In the genomic region with DNA sequence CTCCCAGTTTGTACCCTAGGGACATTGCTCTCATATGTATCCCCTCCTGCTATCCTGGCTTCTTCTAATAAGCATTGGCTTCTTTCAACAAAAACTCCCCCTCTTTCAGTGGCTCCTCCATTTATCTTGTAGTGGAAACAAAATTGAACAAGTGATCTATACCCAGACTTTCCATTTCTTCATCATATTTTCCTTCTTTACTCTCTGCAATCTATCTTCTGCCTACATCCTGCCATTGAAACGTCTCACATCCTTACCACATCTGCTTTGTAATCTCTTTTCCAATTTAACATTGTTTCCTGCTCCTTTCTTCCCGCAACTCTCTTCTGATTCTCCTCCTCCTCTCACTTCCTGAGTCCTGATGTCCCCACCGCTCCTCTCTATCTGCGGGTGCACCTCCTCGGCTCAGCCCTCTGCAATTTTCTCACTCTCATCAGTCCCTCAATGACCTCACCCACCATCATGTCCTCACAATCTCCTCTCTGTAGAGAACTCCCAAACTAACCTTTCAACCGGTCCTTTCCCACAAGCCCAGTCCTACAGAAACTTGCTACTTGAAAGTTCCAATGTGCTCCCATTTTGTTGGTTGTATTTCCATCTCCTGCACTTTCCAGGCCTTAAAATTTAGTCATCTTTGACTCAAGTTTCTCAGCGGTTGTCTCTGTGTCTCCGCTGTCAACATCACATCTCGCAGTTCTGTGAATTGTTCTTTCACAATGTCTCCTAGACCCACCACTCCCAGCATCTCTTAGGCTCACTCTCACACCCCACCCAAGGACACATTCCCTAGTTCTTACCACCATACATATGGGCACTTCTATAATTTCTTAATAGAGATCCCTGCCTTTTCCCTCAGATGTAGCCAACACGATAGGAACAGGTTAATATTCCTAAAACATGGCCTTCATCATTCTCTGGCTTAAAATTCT, we compare ENCODE assay signal across 1 cellular context.
TF ChIP-seq lines count a peak whose summit lies in the region.

No MANE protein-coding gene starts in this region.

TF ChIP-seq in GM12878, 131 proteins besides CTCF, POLR2A, EP300 and RAD21:
- TF ChIP-seq CBX3 (IDR thresholded peaks at IDR 0.05; ENCODE audit: borderline replicate concordance, low read depth) (no peak), MYB (IDR thresholded peaks at IDR 0.05; ENCODE audit: borderline replicate concordance, low read depth, low read length) (no peak), LARP7 (IDR thresholded peaks at IDR 0.05) (no peak), CREM (IDR thresholded peaks at IDR 0.05; ENCODE audit: low read depth) (no peak), BHLHE40 (IDR thresholded peaks at IDR 0.05; ENCODE audit: borderline replicate concordance in 1 of 2, low read depth in 2 of 2, low read length in 1 of 2) (no peak), CHD4 (IDR thresholded peaks at IDR 0.05) (no peak), KLF5 (IDR thresholded peaks at IDR 0.05; ENCODE audit: partially characterized antibody) (no peak), TCF3 (IDR thresholded peaks at IDR 0.05; ENCODE audit: borderline replicate concordance, insufficient read depth, low read depth, low read length) (no peak), BRCA1 (IDR thresholded peaks at IDR 0.05; ENCODE audit: low read depth, low read length) (no peak), MTA3 (IDR thresholded peaks at IDR 0.05; ENCODE audit: borderline replicate concordance, low read length) (no peak), NR2F1 (conservative IDR thresholded peaks at IDR 0.05) (no peak), RUNX3 (IDR thresholded peaks at IDR 0.05; ENCODE audit: low read length) (no peak), ETV6 (conservative IDR thresholded peaks at IDR 0.05 in 1 of 2, IDR thresholded peaks at IDR 0.05 in 1 of 2; ENCODE audit: borderline replicate concordance in 1 of 2, low read depth in 1 of 2) (no peak)
- TF ChIP-seq, protein P1, sequence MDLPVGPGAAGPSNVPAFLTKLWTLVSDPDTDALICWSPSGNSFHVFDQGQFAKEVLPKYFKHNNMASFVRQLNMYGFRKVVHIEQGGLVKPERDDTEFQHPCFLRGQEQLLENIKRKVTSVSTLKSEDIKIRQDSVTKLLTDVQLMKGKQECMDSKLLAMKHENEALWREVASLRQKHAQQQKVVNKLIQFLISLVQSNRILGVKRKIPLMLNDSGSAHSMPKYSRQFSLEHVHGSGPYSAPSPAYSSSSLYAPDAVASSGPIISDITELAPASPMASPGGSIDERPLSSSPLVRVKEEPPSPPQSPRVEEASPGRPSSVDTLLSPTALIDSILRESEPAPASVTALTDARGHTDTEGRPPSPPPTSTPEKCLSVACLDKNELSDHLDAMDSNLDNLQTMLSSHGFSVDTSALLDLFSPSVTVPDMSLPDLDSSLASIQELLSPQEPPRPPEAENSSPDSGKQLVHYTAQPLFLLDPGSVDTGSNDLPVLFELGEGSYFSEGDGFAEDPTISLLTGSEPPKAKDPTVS (IDR thresholded peaks at IDR 0.05; ENCODE audit: low read depth, low read length) = no peak
- TF ChIP-seq, protein P2, sequence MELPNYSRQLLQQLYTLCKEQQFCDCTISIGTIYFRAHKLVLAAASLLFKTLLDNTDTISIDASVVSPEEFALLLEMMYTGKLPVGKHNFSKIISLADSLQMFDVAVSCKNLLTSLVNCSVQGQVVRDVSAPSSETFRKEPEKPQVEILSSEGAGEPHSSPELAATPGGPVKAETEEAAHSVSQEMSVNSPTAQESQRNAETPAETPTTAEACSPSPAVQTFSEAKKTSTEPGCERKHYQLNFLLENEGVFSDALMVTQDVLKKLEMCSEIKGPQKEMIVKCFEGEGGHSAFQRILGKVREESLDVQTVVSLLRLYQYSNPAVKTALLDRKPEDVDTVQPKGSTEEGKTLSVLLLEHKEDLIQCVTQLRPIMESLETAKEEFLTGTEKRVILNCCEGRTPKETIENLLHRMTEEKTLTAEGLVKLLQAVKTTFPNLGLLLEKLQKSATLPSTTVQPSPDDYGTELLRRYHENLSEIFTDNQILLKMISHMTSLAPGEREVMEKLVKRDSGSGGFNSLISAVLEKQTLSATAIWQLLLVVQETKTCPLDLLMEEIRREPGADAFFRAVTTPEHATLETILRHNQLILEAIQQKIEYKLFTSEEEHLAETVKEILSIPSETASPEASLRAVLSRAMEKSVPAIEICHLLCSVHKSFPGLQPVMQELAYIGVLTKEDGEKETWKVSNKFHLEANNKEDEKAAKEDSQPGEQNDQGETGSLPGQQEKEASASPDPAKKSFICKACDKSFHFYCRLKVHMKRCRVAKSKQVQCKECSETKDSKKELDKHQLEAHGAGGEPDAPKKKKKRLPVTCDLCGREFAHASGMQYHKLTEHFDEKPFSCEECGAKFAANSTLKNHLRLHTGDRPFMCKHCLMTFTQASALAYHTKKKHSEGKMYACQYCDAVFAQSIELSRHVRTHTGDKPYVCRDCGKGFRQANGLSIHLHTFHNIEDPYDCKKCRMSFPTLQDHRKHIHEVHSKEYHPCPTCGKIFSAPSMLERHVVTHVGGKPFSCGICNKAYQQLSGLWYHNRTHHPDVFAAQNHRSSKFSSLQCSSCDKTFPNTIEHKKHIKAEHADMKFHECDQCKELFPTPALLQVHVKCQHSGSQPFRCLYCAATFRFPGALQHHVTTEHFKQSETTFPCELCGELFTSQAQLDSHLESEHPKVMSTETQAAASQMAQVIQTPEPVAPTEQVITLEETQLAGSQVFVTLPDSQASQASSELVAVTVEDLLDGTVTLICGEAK (IDR thresholded peaks at IDR 0.05; ENCODE audit: borderline replicate concordance) = no peak
- TF ChIP-seq, protein P3, sequence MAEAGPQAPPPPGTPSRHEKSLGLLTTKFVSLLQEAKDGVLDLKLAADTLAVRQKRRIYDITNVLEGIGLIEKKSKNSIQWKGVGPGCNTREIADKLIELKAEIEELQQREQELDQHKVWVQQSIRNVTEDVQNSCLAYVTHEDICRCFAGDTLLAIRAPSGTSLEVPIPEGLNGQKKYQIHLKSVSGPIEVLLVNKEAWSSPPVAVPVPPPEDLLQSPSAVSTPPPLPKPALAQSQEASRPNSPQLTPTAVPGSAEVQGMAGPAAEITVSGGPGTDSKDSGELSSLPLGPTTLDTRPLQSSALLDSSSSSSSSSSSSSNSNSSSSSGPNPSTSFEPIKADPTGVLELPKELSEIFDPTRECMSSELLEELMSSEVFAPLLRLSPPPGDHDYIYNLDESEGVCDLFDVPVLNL (IDR thresholded peaks at IDR 0.05; ENCODE audit: low read depth, low read length) = no peak
- TF ChIP-seq, protein P4, sequence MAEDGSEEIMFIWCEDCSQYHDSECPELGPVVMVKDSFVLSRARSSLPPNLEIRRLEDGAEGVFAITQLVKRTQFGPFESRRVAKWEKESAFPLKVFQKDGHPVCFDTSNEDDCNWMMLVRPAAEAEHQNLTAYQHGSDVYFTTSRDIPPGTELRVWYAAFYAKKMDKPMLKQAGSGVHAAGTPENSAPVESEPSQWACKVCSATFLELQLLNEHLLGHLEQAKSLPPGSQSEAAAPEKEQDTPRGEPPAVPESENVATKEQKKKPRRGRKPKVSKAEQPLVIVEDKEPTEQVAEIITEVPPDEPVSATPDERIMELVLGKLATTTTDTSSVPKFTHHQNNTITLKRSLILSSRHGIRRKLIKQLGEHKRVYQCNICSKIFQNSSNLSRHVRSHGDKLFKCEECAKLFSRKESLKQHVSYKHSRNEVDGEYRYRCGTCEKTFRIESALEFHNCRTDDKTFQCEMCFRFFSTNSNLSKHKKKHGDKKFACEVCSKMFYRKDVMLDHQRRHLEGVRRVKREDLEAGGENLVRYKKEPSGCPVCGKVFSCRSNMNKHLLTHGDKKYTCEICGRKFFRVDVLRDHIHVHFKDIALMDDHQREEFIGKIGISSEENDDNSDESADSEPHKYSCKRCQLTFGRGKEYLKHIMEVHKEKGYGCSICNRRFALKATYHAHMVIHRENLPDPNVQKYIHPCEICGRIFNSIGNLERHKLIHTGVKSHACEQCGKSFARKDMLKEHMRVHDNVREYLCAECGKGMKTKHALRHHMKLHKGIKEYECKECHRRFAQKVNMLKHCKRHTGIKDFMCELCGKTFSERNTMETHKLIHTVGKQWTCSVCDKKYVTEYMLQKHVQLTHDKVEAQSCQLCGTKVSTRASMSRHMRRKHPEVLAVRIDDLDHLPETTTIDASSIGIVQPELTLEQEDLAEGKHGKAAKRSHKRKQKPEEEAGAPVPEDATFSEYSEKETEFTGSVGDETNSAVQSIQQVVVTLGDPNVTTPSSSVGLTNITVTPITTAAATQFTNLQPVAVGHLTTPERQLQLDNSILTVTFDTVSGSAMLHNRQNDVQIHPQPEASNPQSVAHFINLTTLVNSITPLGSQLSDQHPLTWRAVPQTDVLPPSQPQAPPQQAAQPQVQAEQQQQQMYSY (CRISPR knock-in tag; IDR thresholded peaks at IDR 0.05) = no peak
- TF ChIP-seq, protein P5, sequence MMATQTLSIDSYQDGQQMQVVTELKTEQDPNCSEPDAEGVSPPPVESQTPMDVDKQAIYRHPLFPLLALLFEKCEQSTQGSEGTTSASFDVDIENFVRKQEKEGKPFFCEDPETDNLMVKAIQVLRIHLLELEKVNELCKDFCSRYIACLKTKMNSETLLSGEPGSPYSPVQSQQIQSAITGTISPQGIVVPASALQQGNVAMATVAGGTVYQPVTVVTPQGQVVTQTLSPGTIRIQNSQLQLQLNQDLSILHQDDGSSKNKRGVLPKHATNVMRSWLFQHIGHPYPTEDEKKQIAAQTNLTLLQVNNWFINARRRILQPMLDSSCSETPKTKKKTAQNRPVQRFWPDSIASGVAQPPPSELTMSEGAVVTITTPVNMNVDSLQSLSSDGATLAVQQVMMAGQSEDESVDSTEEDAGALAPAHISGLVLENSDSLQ (IDR thresholded peaks at IDR 0.05) = no peak
